22 cellular contexts compared by ENCODE assay signal in genomic region chr10:77176224-77176623, GRCh38.
"Had no signal": no experiment of that assay in that cellular context is flagged by ENCODE, and none has a peak within 500 bp of the region (broad histone marks: within the 10 kb centered on the region; RNA-seq: fewer than 3 reads in every experiment).

No MANE protein-coding gene starts in this region.

- H3K4me3 ChIP-seq: colonic mucosa, mucosa of descending colon, right atrium auricular region, suprapubic skin, upper lobe of right lung had no signal

- H3K27ac Mint-ChIP-seq: activated CD4-positive, alpha-beta memory T cell treated with anti-CD3 and anti-CD28 coated beads, Interleukin-2, amount 10 ng/mL, durations not matched to agents 7 days and 5 days; brain; memory B cell had no signal

- H3K27me3 Mint-ChIP-seq: activated CD4-positive, alpha-beta memory T cell treated with anti-CD3 and anti-CD28 coated beads, Interleukin-2, amount 10 ng/mL, durations not matched to agents 7 days and 5 days had no signal

- H3K4me1 Mint-ChIP-seq: activated CD4-positive, alpha-beta memory T cell treated with anti-CD3 and anti-CD28 coated beads, Interleukin-2, amount 10 ng/mL, durations not matched to agents 7 days and 5 days; naive thymus-derived CD8-positive, alpha-beta T cell had no signal

- H3K9me3 ChIP-seq: colonic mucosa, mucosa of descending colon, neutrophil, right atrium auricular region, suprapubic skin, upper lobe of right lung had no signal

- H3K4me3 Mint-ChIP-seq: activated CD4-positive, alpha-beta memory T cell treated with anti-CD3 and anti-CD28 coated beads, Interleukin-2, amount 10 ng/mL, durations not matched to agents 7 days and 5 days; activated T-cell treated with anti-CD3 and anti-CD28 coated beads, Interleukin-2, amount 50 U/mL, for 4 hours; brain; memory B cell; naive thymus-derived CD8-positive, alpha-beta T cell had no signal

- H3K4me1 ChIP-seq: colonic mucosa, right atrium auricular region, upper lobe of right lung had no signal

- ATAC-seq: activated naive CD4-positive, alpha-beta T cell treated with anti-CD3 and anti-CD28 coated beads, Interleukin-2, amount 50 U/mL, for 72 hours; activated T-cell treated with anti-CD3 and anti-CD28 coated beads, Interleukin-2, amount 50 U/mL, for 4 hours; esophagus mucosa; left ventricle myocardium superior; mucosa of descending colon; naive thymus-derived CD8-positive, alpha-beta T cell; upper lobe of right lung had no signal

- DNase-seq: activated CD4-positive, alpha-beta memory T cell treated with anti-CD3 and anti-CD28 coated beads, Interleukin-2, amount 10 ng/mL, durations not matched to agents 7 days and 5 days; activated effector memory CD4-positive, alpha-beta T cell treated with Interleukin-2 at 50 U/mL for 16 hours; activated T-cell treated with anti-CD3 and anti-CD28 coated beads, Interleukin-2, amount 50 U/mL, for 4 hours; central memory CD4-positive, alpha-beta T cell; colonic mucosa; glutamatergic neuron; kidney glomerular epithelial cell; left ventricle myocardium superior; mucosa of descending colon; naive thymus-derived CD8-positive, alpha-beta T cell; small intestine; stimulated activated CD4-positive, alpha-beta T cell treated with anti-CD3 and anti-CD28 coated beads, Interleukin-4, amount 100 ng/mL, for 24 hours; stimulated activated naive CD4-positive, alpha-beta T cell treated with Interleukin-2 at 50 U/mL for 16 hours; upper lobe of right lung; WERI-Rb-1 had no signal

- H3K36me3 ChIP-seq: colonic mucosa, neutrophil, right atrium auricular region, suprapubic skin, upper lobe of right lung, WERI-Rb-1 had no signal

- H3K9me3 Mint-ChIP-seq: activated CD4-positive, alpha-beta memory T cell treated with anti-CD3 and anti-CD28 coated beads, Interleukin-2, amount 10 ng/mL, durations not matched to agents 7 days and 5 days; activated naive CD4-positive, alpha-beta T cell treated with anti-CD3 and anti-CD28 coated beads, Interleukin-2, amount 50 U/mL, for 72 hours; activated T-cell treated with anti-CD3 and anti-CD28 coated beads, Interleukin-2, amount 50 U/mL, for 4 hours; naive thymus-derived CD8-positive, alpha-beta T cell had no signal

- H3K27ac ChIP-seq: colonic mucosa, neutrophil, right atrium auricular region, suprapubic skin, upper lobe of right lung, WERI-Rb-1 had no signal

- H3K27me3 ChIP-seq: colonic mucosa, right atrium auricular region, upper lobe of right lung had no signal

- H3K36me3 Mint-ChIP-seq: activated naive CD4-positive, alpha-beta T cell treated with anti-CD3 and anti-CD28 coated beads, Interleukin-2, amount 50 U/mL, for 72 hours; brain; memory B cell; naive thymus-derived CD8-positive, alpha-beta T cell had no signal
